ENCODE assay signal across 21 cellular contexts in the genomic region with DNA sequence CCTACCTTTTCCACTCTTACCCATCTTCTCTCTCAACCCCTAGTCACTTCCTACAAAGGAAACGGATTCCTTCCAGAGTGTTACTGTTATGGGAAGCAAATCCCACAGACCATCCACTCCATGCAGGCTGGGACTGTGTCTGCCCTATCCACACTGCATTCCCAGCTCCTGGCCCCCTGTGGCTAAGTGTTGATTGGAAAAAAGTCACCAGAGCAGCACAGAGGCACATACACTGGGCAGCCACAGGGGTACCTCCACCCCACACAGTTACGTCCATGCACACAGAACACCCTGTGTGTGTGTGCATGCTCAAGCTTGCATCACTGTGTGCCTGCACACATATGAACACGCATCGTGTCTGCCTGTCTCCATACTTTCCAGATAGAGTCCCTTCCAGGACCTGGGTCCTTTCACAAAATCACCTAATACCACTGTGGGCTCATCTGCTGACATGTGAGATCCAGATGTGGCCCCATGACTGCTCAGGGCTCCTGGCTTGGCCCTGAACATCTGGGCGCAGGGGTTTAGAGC. TPM values are rescaled to one million over a fixed set of nuclear protein-coding genes. Genes with fewer than 3 reads are reported as not detected.
"Had no signal": no experiment of that assay in that cellular context is flagged by ENCODE, and none has a peak within 500 bp of the region (broad histone marks: within the 10 kb centered on the region; RNA-seq: fewer than 3 reads in every experiment).

No MANE protein-coding gene starts in this region.

- H3K27me3 ChIP-seq: SJSA1 had no signal

- DNase-seq: Karpas-422, KG1, MM.1S, NCI-H1092 treated with DMSO at 0.1 percent for 48 hours, NCI-H1436, NCI-H187, NCI-H2029, NCI-H2081 treated with DMSO at 0.1 percent for 48 hours, NCI-H2171 treated with DMSO at 0.1 percent for 48 hours, NCI-H2227 treated with DMSO at 0.1 percent for 48 hours, NCI-H524, NCI-H526 treated with DMSO at 0.1 percent for 48 hours, NCI-H748 treated with DMSO at 0.1 percent for 48 hours, Right ventricle myocardium superior, RPMI8226, SIG-M5 had no signal

- FAIRE-seq: RCC 7860 had no signal

- H3K27ac ChIP-seq: SJSA1, SK-N-MC had no signal

- H3K4me3 ChIP-seq: SJSA1, SK-N-MC had no signal

- H3K9me3 ChIP-seq: SJSA1 had no signal

RNA-seq across cellular contexts. Expression of a gene that starts 36.0 kb away (rescaled TPM):
- total RNA-seq: HT1080, NCI-H460 had no signal
